Comparison of ENCODE assay signal across 19 cellular contexts in the genomic region with DNA sequence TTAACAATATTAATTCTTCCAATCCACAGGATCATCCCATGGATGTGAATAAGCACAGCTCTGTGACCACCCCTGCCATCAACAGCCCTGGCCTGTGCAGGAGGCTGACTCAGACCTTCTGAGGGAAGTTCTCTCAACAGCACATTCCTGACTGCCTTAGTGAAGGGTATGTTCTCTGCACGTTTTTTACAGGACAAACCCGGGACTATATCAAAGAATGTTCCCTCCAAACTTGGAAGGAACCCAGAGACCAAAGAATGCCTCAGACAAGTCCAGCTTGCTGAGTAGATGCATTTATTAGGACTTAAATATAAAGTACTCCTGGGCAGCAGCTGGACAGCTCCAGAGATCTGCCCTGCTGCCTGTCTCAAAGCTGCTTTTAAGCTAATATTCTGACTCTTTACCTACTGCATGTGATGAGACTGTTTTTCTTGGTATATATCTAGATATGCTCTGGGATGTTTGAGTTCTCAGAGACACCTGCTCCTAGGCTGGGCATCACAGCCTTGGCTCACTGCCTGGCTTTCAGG.
A peak's percentile ranks its signal among the peaks of the same experiment; 100 is the strongest.
DNase-seq lines count a peak whose midpoint lies in the region; FAIRE-seq and TF ChIP-seq lines count a peak whose summit lies in the region.
"Had no signal": no experiment of that assay in that cellular context is flagged by ENCODE, and none has a peak within 500 bp of the region (broad histone marks: within the 10 kb centered on the region; RNA-seq: fewer than 3 reads in every experiment).

No MANE protein-coding gene starts in this region.

- no peak for TF ChIP-seq POLR2A in esophagus muscularis mucosa (IDR thresholded peaks at IDR 0.05; ENCODE audit: low read depth)

- H3K27ac ChIP-seq in brain microvascular endothelial cell: no peak overlapping the region
- H3K27ac ChIP-seq in esophagus muscularis mucosa (replicated peaks in 1 of 4): no peak overlapping the region
- H3K27ac ChIP-seq: Peyer's patch had no signal

- DNase-seq in HT1080 (ENCODE audit: low read depth) (peak; percentile 71), astrocyte of the hippocampus (ENCODE audit: low read depth, low spot score) (peak; percentile 87), iris pigment epithelial cell (ENCODE audit: low read depth) (peak; percentile 0), urothelium cell line (ENCODE audit: low spot score) (peak; percentile 6), brain microvascular endothelial cell (no peak), esophagus muscularis mucosa (ENCODE audit: extremely low spot score) (no peak), cerebellar cortex (ENCODE audit: low spot score) (no peak)
- DNase-seq: CD8-positive, alpha-beta memory T cell; DMS79 treated with DMSO at 0.1 percent for 48 hours; H7; KBM-7; MG63; NCI-H1694; NCI-H2081; NCI-H2227 treated with DMSO at 0.1 percent for 48 hours; NCI-H526 treated with DMSO at 0.1 percent for 48 hours; Peyer's patch had no signal

- in situ Hi-C loops in brain microvascular endothelial cell (cut with HindIII; ENCODE audit: low pct_ligation_motif_present, low sequenced_read_pairs): no loop called here

- 38% methylated on average over 2 of the region's 2 CpGs for WGBS in esophagus muscularis mucosa

- no peaks in the 10 kb centered on the region for H3K9me3 ChIP-seq in esophagus muscularis mucosa
- H3K9me3 ChIP-seq: MG63, Peyer's patch had no signal

- no peak for TF ChIP-seq EP300 in esophagus muscularis mucosa (IDR thresholded peaks at IDR 0.05)

- H3K4me3 ChIP-seq in brain microvascular endothelial cell (ENCODE audit: low read depth, low read length): no peak overlapping the region
- no peak overlapping the region for H3K4me3 ChIP-seq in esophagus muscularis mucosa
- H3K4me3 ChIP-seq: MG63, Peyer's patch had no signal

- TF ChIP-seq CTCF in brain microvascular endothelial cell (IDR thresholded peaks at IDR 0.05; ENCODE audit: low read depth, low read length, missing control alignments) (no peak), esophagus muscularis mucosa (IDR thresholded peaks at IDR 0.05) (no peak)

- no peaks in the 10 kb centered on the region for H3K4me1 ChIP-seq in esophagus muscularis mucosa
- H3K4me1 ChIP-seq: Peyer's patch had no signal

- H3K36me3 ChIP-seq in brain microvascular endothelial cell (replicated peaks) (no peaks in the 10 kb centered on the region), esophagus muscularis mucosa (no peaks in the 10 kb centered on the region)
- H3K36me3 ChIP-seq: MG63, Peyer's patch had no signal

- H3K27me3 ChIP-seq in brain microvascular endothelial cell (replicated peaks): no peaks in the 10 kb centered on the region
- H3K27me3 ChIP-seq in esophagus muscularis mucosa: no peaks in the 10 kb centered on the region
- H3K27me3 ChIP-seq: MG63, Peyer's patch had no signal

- intact Hi-C loops in esophagus muscularis mucosa (cut with DNase I): no loop called here

- no peak for FAIRE-seq in urothelium cell line (lab: Jason Lieb, UNC)
- FAIRE-seq: GM12892, HTR-8/SVneo had no signal

Comparison
In these comparisons a context has a peak if more than half of its experiments do, and no peak if none do; other contexts are left out.
1. DNase-seq: peak in HT1080 (single experiment), astrocyte of the hippocampus (single experiment), iris pigment epithelial cell (single experiment) and urothelium cell line (single experiment); none in brain microvascular endothelial cell (single experiment), esophagus muscularis mucosa (single experiment) and cerebellar cortex (single experiment).